28 cellular contexts compared by ENCODE assay signal in the genomic region with DNA sequence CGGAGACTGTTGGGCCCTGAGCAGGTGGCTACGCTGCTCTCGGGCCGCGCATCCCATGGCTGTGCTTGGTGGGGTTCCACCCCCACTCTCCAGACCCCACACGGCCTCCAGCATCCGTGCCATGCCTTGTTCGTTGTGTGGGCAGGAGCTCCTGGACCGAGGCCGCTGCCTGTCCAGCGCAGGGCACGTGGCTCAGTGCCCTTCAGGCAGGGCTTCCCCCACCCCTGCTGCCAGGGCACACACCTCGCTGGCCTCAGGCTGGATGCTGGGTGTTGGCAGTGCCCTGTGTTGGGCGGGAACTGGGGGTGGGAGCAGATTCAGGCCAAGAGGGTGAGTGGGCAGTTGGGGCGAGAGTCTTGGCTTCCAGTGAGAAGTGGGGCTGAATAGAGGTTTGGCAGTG. TPM values are rescaled to one million over a fixed set of nuclear protein-coding genes. Genes with fewer than 3 reads are reported as not detected.
"Had no signal": no experiment of that assay in that cellular context is flagged by ENCODE, and none has a peak within 500 bp of the region (broad histone marks: within the 10 kb centered on the region; RNA-seq: fewer than 3 reads in every experiment).

No MANE protein-coding gene starts in this region.

- H3K36me3 ChIP-seq: neutrophil, transverse colon had no signal

- H3K9me3 ChIP-seq: neutrophil, testis, transverse colon had no signal

- H3K4me1 ChIP-seq: heart left ventricle, psoas muscle, spleen, testis, transverse colon had no signal

- H3K4me3 Mint-ChIP-seq: natural killer cell treated with Interleukin-12 subunit alpha and Interleukin-12 subunit beta and Interleukin-15 and Interleukin-18, amount 100 ng/mL, for 72 hours; stimulated activated naive B cell treated with anti-CD40 and anti-IgM and Interleukin-4, amounts not matched to agents 10 μg/mL and 1 μg/mL and 100 μg/mL, for 72 hours; stimulated activated naive CD8-positive, alpha-beta T cell treated with anti-CD3 and anti-CD28 coated beads, Interleukin-15, amount 100 ng/mL, for 72 hours had no signal

- H3K27me3 ChIP-seq: dorsolateral prefrontal cortex, heart left ventricle, neutrophil, spleen, testis, transverse colon had no signal

- H3K9me3 Mint-ChIP-seq: natural killer cell treated with Interleukin-12 subunit alpha and Interleukin-12 subunit beta and Interleukin-15 and Interleukin-18, amount 100 ng/mL, for 72 hours had no signal

- H3K27ac ChIP-seq: heart left ventricle, neutrophil, psoas muscle, spleen, testis, transverse colon had no signal

- H3K27ac Mint-ChIP-seq: natural killer cell treated with Interleukin-12 subunit alpha and Interleukin-12 subunit beta and Interleukin-15 and Interleukin-18, amount 100 ng/mL, for 72 hours; stimulated activated naive B cell treated with anti-CD40 and anti-IgM and Interleukin-4, amounts not matched to agents 10 μg/mL and 1 μg/mL and 100 μg/mL, for 72 hours; stimulated activated naive CD8-positive, alpha-beta T cell treated with anti-CD3 and anti-CD28 coated beads, Interleukin-15, amount 100 ng/mL, for 72 hours had no signal

- H3K4me3 ChIP-seq: dorsolateral prefrontal cortex, heart left ventricle, psoas muscle, spleen, testis, transverse colon had no signal

- H3K27me3 Mint-ChIP-seq: natural killer cell treated with Interleukin-12 subunit alpha and Interleukin-12 subunit beta and Interleukin-15 and Interleukin-18, amount 100 ng/mL, for 72 hours; stimulated activated naive B cell treated with anti-CD40 and anti-IgM and Interleukin-4, amounts not matched to agents 10 μg/mL and 1 μg/mL and 100 μg/mL, for 72 hours; stimulated activated naive CD8-positive, alpha-beta T cell treated with anti-CD3 and anti-CD28 coated beads, Interleukin-15, amount 100 ng/mL, for 72 hours had no signal

- FAIRE-seq: frontal cortex, urothelium cell line had no signal

- ATAC-seq: esophagus mucosa; left colon; psoas muscle; sciatic nerve; stimulated activated naive B cell treated with anti-CD40 and anti-IgM and Interleukin-4, amounts not matched to agents 10 μg/mL and 1 μg/mL and 100 μg/mL, for 72 hours had no signal

- DNase-seq: cortex of kidney; dorsolateral prefrontal cortex; effector CD8-positive, alpha-beta T cell; hippocampal formation; left colon; mesenchymal stem cell; midbrain; psoas muscle; retina; spleen; stimulated activated CD4-positive, alpha-beta T cell treated with anti-CD3 and anti-CD28 coated beads, Interleukin-15, amount 100 ng/mL, for 24 hours; stimulated activated CD4-positive, alpha-beta T cell treated with anti-CD3 and anti-CD28 coated beads, Interleukin-1b, Interleukin-23, amount 100 ng/mL, for 48 hours; stimulated activated CD4-positive, alpha-beta T cell treated with anti-CD3 and anti-CD28 coated beads, Interleukin-4, amount 100 ng/mL, for 24 hours; stimulated activated naive B cell treated with anti-CD40 and anti-IgM and Interleukin-4, amounts not matched to agents 10 μg/mL and 1 μg/mL and 100 μg/mL, for 72 hours; stimulated activated naive CD8-positive, alpha-beta T cell treated with anti-CD3 and anti-CD28 coated beads, Interleukin-15, amount 100 ng/mL, for 72 hours; testis; transverse colon had no signal

- H3K4me1 Mint-ChIP-seq: stimulated activated naive CD8-positive, alpha-beta T cell treated with anti-CD3 and anti-CD28 coated beads, Interleukin-15, amount 100 ng/mL, for 72 hours had no signal

RNA-seq across cellular contexts. Expression of a gene that starts 40.9 kb away (rescaled TPM):
- total RNA-seq: fibroblast of lung; glomerular endothelial cell; kidney epithelial cell; left colon; natural killer cell treated with Interleukin-12 subunit alpha and Interleukin-12 subunit beta and Interleukin-15 and Interleukin-18, amount 100 ng/mL, for 72 hours; osteoblast; sciatic nerve; transverse colon had no signal
- polyA plus RNA-seq: fibroblast of lung had no signal

RNA-seq across cellular contexts. Expression of a gene that starts 56.5 kb away (rescaled TPM):
- total RNA-seq: esophagus mucosa; fibroblast of lung; glomerular endothelial cell; kidney epithelial cell; left colon; natural killer cell treated with Interleukin-12 subunit alpha and Interleukin-12 subunit beta and Interleukin-15 and Interleukin-18, amount 100 ng/mL, for 72 hours; osteoblast; psoas muscle; transverse colon had no signal
- polyA plus RNA-seq: fibroblast of lung had no signal
